Comparison of ENCODE assay signal across 8 cellular contexts in genomic region chr22:37676691-37677627, GRCh38. TPM values are rescaled to one million over a fixed set of nuclear protein-coding genes. Genes with fewer than 3 reads are reported as not detected.
A peak's percentile ranks its signal among the peaks of the same experiment; 100 is the strongest.
DNase-seq lines count a peak whose midpoint lies in the region; ATAC-seq and TF ChIP-seq lines count a peak whose summit lies in the region.

No MANE protein-coding gene starts in this region.

- 1 to 2% (median 2%) methylated on average over 43 to 46 of the region's 46 CpGs for WGBS in ovary, 3 donors

- DNase-seq in CD14-positive monocyte (ENCODE audit: low spot score) (peak; percentile 98), HuH-7 (ENCODE audit: low spot score) (peak; percentile 82), SJSA1 (ENCODE audit: low read depth in 1 of 2, low spot score in 2 of 2) (peak; percentile 94 to 99), glutamatergic neuron (peak; percentile 75), ovary (peak; percentile 93 to 95 (median 94)), thoracic aorta (ENCODE audit: low spot score) (peak; percentile 87)
- DNase-seq in activated naive CD4-positive, alpha-beta T cell treated with Interleukin-2 at 50 U/mL for 16 hours = peak; percentile 94

- H3K27ac Mint-ChIP-seq in CD14-positive monocyte (peak overlapping the region; percentile 91 to 99 (median 95)), glutamatergic neuron (ENCODE audit: unreplicated experiment) (peak overlapping the region; percentile 56)

- peaks cover 35% of the 10 kb centered on the region for H3K4me1 ChIP-seq in SJSA1 (replicated peaks)
- H3K4me1 ChIP-seq in ovary (ENCODE audit: insufficient read depth) = peaks cover 8% of the 10 kb centered on the region
- peaks cover 18 to 23% of the 10 kb centered on the region in 2 donors for H3K4me1 ChIP-seq in thoracic aorta (ENCODE audit: control insufficient read depth in 1 of 2, low read depth in 2 of 2)

- H3K9me3 Mint-ChIP-seq in CD14-positive monocyte (no peaks in the 10 kb centered on the region), glutamatergic neuron (ENCODE audit: unreplicated experiment) (peaks cover 4% of the 10 kb centered on the region)

- H3K27me3 Mint-ChIP-seq in CD14-positive monocyte (ENCODE audit: low read depth in 3 of 3) = peaks cover 0 to 2% (median 0%) of the 10 kb centered on the region in 3 donors
- peaks cover 7% of the 10 kb centered on the region for H3K27me3 Mint-ChIP-seq in glutamatergic neuron (ENCODE audit: unreplicated experiment)

- H3K27ac ChIP-seq in SJSA1 = peak overlapping the region; percentile 76
- peak overlapping the region; percentile 47 to 94 for H3K27ac ChIP-seq in ovary
- H3K27ac ChIP-seq in thoracic aorta = peak overlapping the region; percentile 89

- TF ChIP-seq POLR2A in ovary (IDR thresholded peaks at IDR 0.05) = no peak

- H3K9me3 ChIP-seq in SJSA1 (replicated peaks) (no peaks in the 10 kb centered on the region), ovary (no peaks in the 10 kb centered on the region), thoracic aorta (no peaks in the 10 kb centered on the region)

- H3K4me3 Mint-ChIP-seq in CD14-positive monocyte = peak overlapping the region; percentile 78 to 96
- peak overlapping the region; percentile 82 for H3K4me3 Mint-ChIP-seq in glutamatergic neuron (ENCODE audit: unreplicated experiment)

- H3K27me3 ChIP-seq in SJSA1 (replicated peaks) = no peaks in the 10 kb centered on the region
- no peaks in the 10 kb centered on the region for H3K27me3 ChIP-seq in ovary
- H3K27me3 ChIP-seq in thoracic aorta (replicated peaks; ENCODE audit: insufficient read depth) = no peaks in the 10 kb centered on the region

- peak; percentile 59 for ATAC-seq in GM19463 (IDR thresholded peaks at IDR 0.05; ENCODE audit: unreplicated experiment)
- peak; percentile 40 for ATAC-seq in thoracic aorta (ENCODE audit: insufficient number of reproducible peaks, low FRiP score, low read depth)

- H3K36me3 Mint-ChIP-seq in CD14-positive monocyte (peaks cover 13 to 33% of the 10 kb centered on the region in 2 donors), glutamatergic neuron (ENCODE audit: unreplicated experiment) (no peaks in the 10 kb centered on the region)

- TF ChIP-seq CTCF in CD14-positive monocyte (IDR thresholded peaks at IDR 0.05) (no peak), glutamatergic neuron (IDR thresholded peaks at IDR 0.05; ENCODE audit: partially characterized antibody, unreplicated experiment) (no peak), ovary (IDR thresholded peaks at IDR 0.05) (no peak), thoracic aorta (IDR thresholded peaks at IDR 0.05) (no peak)

- H3K36me3 ChIP-seq in SJSA1 = peaks cover 52% of the 10 kb centered on the region
- no peaks in the 10 kb centered on the region for H3K36me3 ChIP-seq in ovary
- H3K36me3 ChIP-seq in thoracic aorta = peaks cover 17% of the 10 kb centered on the region

- H3K4me1 Mint-ChIP-seq in CD14-positive monocyte (peaks cover 53% of the 10 kb centered on the region), glutamatergic neuron (ENCODE audit: low read depth, unreplicated experiment) (peaks cover 2% of the 10 kb centered on the region)

- peak overlapping the region; percentile 68 for H3K4me3 ChIP-seq in SJSA1
- H3K4me3 ChIP-seq in ovary = peak overlapping the region; percentile 58
- H3K4me3 ChIP-seq in thoracic aorta = peak overlapping the region; percentile 89

- intact Hi-C loops in CD14-positive monocyte (cut with micrococcal nuclease) = loop anchor here in 1 of 2 donors (2.0 to 10.0 kb wide), 4 partner anchors 18 to 168 kb away; partner anchors contain the start of genes ANKRD54, EIF3L, GGA1 and PDXP
- intact Hi-C loops in ovary (cut with DNase I) = loop anchor here in 2 of 4 donors (5.0 to 10.0 kb wide), 3 partner anchors 35 to 70 kb away; no protein-coding TSS in a partner anchor

- no peak for TF ChIP-seq EP300 in ovary (IDR thresholded peaks at IDR 0.05)

RNA-seq across cellular contexts. Expression of gene LGALS1, which starts 1.5 kb away (rescaled TPM):
- polyA plus RNA-seq in CD14-positive monocyte (1,000 to 10,000 TPM; 1,719 to 1,844 TPM), ovary (1,000 to 10,000 TPM in 1 of 2 donors, 100 to 1,000 TPM in 1; 331 to 1,399 TPM)
- total RNA-seq in SJSA1 (2014; rRNA removed; shearing (Covaris generic)) = 5,490 and 8,922 TPM in 2 replicates
- total RNA-seq in glutamatergic neuron (ENCODE audit: unreplicated experiment) (50.7 TPM), ovary (1,000 to 10,000 TPM in 5 of 7 donors, 100 to 1,000 TPM in 2; 819 to 1,819 (median 1,125) TPM), thoracic aorta (1,000 to 10,000 TPM; 1,470 to 1,957 TPM)

RNA-seq across cellular contexts. Expression of gene NOL12, which starts 9.2 kb away (rescaled TPM):
- polyA plus RNA-seq in CD14-positive monocyte (10 to 100 TPM; 47.3 to 49.2 TPM), ovary (10 to 100 TPM in 1 of 2 donors, 1 to 10 TPM in 1; 7.6 to 19.3 TPM)
- total RNA-seq in SJSA1 (2014; rRNA removed; shearing (Covaris generic)) = 32.1 and 38.0 TPM in 2 replicates
- total RNA-seq in glutamatergic neuron (ENCODE audit: unreplicated experiment) (9.9 TPM), ovary (10 to 100 TPM; 11.9 to 36.0 (median 20.3) TPM), thoracic aorta (10 to 100 TPM; 11.1 to 58.9 TPM)

RNA-seq across cellular contexts. Expression of gene PDXP, which starts 18.4 kb away (rescaled TPM):
- polyA plus RNA-seq in CD14-positive monocyte (1 to 10 TPM; 1.0 to 4.3 TPM), ovary (10 to 100 TPM in 1 of 2 donors, 1 to 10 TPM in 1; 8.1 to 13.3 TPM)
- 47.1 and 47.7 TPM in 2 replicates for total RNA-seq in SJSA1 (2014; rRNA removed; shearing (Covaris generic))
- total RNA-seq in glutamatergic neuron (ENCODE audit: unreplicated experiment) (88.1 TPM), ovary (10 to 100 TPM in 6 of 7 donors, 1 to 10 TPM in 1; 9.1 to 15.9 (median 12.7) TPM), thoracic aorta (10 to 100 TPM in 1 of 2 donors, 1 to 10 TPM in 1; 6.3 to 13.8 TPM)

RNA-seq across cellular contexts. Expression of gene TRIOBP, which starts 19.9 kb away (rescaled TPM):
- polyA plus RNA-seq in CD14-positive monocyte = 10 to 100 TPM; 43.0 to 46.6 TPM
- 90.4 and 92.5 TPM in 2 replicates for total RNA-seq in SJSA1 (2014; rRNA removed; shearing (Covaris generic))
- 33.7 TPM for total RNA-seq in glutamatergic neuron (ENCODE audit: unreplicated experiment)
- 100 to 1,000 TPM in 2 of 7 donors, 10 to 100 TPM in 5; 54.6 to 175 (median 88.7) TPM for total RNA-seq in ovary
- polyA plus RNA-seq in ovary = 10 to 100 TPM; 19.5 to 69.5 TPM
- total RNA-seq in thoracic aorta = 100 to 1,000 TPM; 126 to 146 TPM

RNA-seq across cellular contexts. Expression of gene SH3BP1, which starts 37.5 kb away (rescaled TPM):
- 10 to 100 TPM; 20.0 TPM for polyA plus RNA-seq in CD14-positive monocyte
- total RNA-seq in SJSA1 (2014; rRNA removed; shearing (Covaris generic)) = 8.2 and 13.6 TPM in 2 replicates
- 12.7 TPM for total RNA-seq in glutamatergic neuron (ENCODE audit: unreplicated experiment)
- 10 to 100 TPM in 4 of 7 donors, 1 to 10 TPM in 3; 2.0 to 13.3 (median 10.9) TPM for total RNA-seq in ovary
- 1 to 10 TPM; 4.5 to 5.5 TPM for polyA plus RNA-seq in ovary
- 10 to 100 TPM in 1 of 2 donors, 1 to 10 TPM in 1; 5.6 to 14.2 TPM for total RNA-seq in thoracic aorta

Comparison
In these comparisons a context has a peak if more than half of its experiments do, and no peak if none do; other contexts are left out.
1. Peak in every context shown above with its lines: DNase-seq, ATAC-seq, H3K4me3 ChIP-seq and H3K27ac ChIP-seq.
2. RNA of gene LGALS1, which starts 1.5 kb away (total RNA-seq): 5,490 to 8,922 TPM in SJSA1, 1,470 to 1,957 TPM in thoracic aorta and 819 to 1,819 TPM in ovary; 50.7 TPM in glutamatergic neuron (single experiment); every median in the first group is over 10 times any median in the second.